30 cellular contexts compared by ENCODE assay signal in genomic region chr10:122642726-122643605, GRCh38. TPM values are rescaled to one million over a fixed set of nuclear protein-coding genes. Genes with fewer than 3 reads are reported as not detected.
"Had no signal": no experiment of that assay in that cellular context is flagged by ENCODE, and none has a peak within 500 bp of the region (broad histone marks: within the 10 kb centered on the region; RNA-seq: fewer than 3 reads in every experiment).

No MANE protein-coding gene starts in this region.

- H3K9ac ChIP-seq: parathyroid adenoma had no signal

- H3K4me2 ChIP-seq: smooth muscle cell had no signal

- DNase-seq: dermis blood vessel endothelial cell; effector memory CD4-positive, alpha-beta T cell; erythroblast; esophagus squamous epithelium; foreskin melanocyte; glutamatergic neuron; heart right ventricle; hippocampal formation; left cardiac atrium; left lung; mammary epithelial cell; mesendoderm; nephron progenitor cell; stimulated activated CD4-positive, alpha-beta T cell treated with anti-CD3 and anti-CD28 coated beads, Interleukin-2, amount 100 ng/mL, for 24 hours; stimulated activated CD4-positive, alpha-beta T cell treated with anti-CD3 and anti-CD28 coated beads, Interleukin-4, amount 100 ng/mL, for 24 hours; stimulated activated naive CD4-positive, alpha-beta T cell treated with Interleukin-2 at 50 U/mL for 16 hours; substantia nigra; trophoblast cell had no signal

- H3K9me3 ChIP-seq: esophagus squamous epithelium, heart right ventricle, left lung, neutrophil, right lobe of liver had no signal

- H3K27me3 ChIP-seq: heart right ventricle, left lung, neutrophil, right lobe of liver had no signal

- H3K4me3 ChIP-seq: coronary artery, esophagus squamous epithelium, heart right ventricle, left lung, right lobe of liver, smooth muscle cell had no signal

- H3K36me3 ChIP-seq: esophagus squamous epithelium, heart right ventricle, left lung, neutrophil, right lobe of liver had no signal

- H2AFZ ChIP-seq: parathyroid adenoma had no signal

- ATAC-seq: left cardiac atrium; left lung; naive thymus-derived CD8-positive, alpha-beta T cell; right lobe of liver; stimulated activated effector memory CD8-positive, alpha-beta T cell treated with anti-CD3 and anti-CD28 coated beads, Interleukin-12 subunit alpha, Interleukin-12 subunit beta, amount 100 ng/mL, for 72 hours had no signal

- H3K27ac ChIP-seq: coronary artery, esophagus squamous epithelium, heart right ventricle, left lung, neutrophil, parathyroid adenoma, right lobe of liver had no signal

- H3K4me1 ChIP-seq: esophagus squamous epithelium, heart right ventricle, left lung, parathyroid adenoma, right lobe of liver had no signal

RNA-seq across cellular contexts. Expression of gene C10orf120, which starts 56.7 kb away (rescaled TPM):
- total RNA-seq: dermis blood vessel endothelial cell; esophagus squamous epithelium; heart right ventricle; kidney epithelial cell; left cardiac atrium; left lung; lower leg skin; mammary epithelial cell; myocyte; naive thymus-derived CD8-positive, alpha-beta T cell; omental fat pad; progenitor cell of endocrine pancreas; right lobe of liver; smooth muscle cell had no signal
- polyA plus RNA-seq: heart right ventricle; mammary epithelial cell; naive thymus-derived CD8-positive, alpha-beta T cell; smooth muscle cell had no signal
